ENCODE assay signal across 8 cellular contexts in the genomic region with DNA sequence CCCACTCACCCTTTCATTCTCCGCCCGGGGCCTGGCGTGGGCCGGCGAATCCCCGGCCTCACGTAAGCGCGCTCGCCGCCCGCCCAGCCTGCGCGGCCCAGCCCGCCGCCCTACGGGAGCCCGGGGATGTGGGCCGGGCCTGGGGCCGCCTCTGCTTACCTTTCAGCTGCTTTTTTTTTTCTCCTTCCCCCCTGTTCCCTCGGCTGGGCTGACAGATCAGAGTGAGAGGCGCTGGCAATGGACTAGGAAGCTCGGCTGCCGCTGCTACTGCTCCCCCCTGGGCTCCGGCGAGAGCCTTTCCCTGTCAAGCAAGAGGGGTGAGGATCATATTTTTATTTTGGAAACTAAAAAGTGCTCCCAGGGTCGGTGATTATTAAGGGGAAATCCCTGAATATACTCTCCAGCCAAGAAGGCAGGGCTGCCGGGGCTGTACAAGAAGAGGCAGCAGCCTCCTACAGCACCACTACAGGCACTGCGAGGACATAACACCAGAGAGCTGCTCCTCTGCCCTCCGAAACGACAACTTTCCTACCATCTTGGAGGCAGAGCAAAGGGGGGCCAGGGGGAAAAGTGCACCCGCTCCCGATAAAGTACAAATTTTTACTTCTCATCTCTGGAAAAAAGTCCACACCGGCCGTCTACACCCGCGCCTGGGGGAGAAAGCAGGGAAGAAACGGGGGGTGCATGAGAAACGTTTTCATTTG. TPM values are rescaled to one million over a fixed set of nuclear protein-coding genes. Genes with fewer than 3 reads are reported as not detected.
A peak's percentile ranks its signal among the peaks of the same experiment; 100 is the strongest.
DNase-seq lines count a peak whose midpoint lies in the region; ATAC-seq and TF ChIP-seq lines count a peak whose summit lies in the region.

A gene with protein sequence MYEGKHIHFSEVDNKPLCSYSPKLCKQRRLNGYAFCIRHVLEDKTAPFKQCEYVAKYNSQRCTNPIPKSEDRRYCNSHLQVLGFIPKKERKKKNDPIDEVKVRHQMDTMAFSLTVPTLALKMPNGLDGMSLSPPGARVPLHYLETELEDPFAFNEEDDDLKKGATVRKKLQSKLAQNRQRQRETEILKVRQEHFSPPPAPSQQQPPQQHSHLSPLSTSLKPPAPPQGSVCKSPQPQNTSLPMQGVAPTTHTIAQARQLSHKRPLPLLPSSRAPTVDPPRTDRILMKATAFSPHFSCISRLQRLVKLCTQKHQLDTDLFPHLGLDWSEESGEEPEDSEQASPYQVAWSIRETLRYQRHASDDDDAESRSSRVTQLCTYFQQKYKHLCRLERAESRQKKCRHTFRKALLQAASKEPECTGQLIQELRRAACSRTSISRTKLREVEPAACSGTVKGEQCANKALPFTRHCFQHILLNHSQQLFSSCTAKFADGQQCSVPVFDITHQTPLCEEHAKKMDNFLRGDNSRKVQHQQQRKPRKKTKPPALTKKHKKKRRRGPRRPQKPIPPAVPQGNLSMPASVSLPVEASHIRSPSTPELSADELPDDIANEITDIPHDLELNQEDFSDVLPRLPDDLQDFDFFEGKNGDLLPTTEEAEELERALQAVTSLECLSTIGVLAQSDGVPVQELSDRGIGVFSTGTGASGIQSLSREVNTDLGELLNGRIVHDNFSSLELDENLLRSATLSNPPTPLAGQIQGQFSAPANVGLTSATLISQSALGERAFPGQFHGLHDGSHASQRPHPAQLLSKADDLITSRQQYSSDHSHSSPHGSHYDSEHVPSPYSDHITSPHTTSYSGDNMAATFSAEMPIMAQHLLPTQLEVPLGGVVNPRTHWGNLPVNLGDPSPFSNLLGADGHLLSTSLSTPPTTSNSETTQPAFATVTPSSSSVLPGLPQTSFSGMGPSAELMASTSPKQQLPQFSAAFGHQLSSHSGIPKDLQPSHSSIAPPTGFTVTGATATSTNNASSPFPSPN (minus strand): TSS at position 433 of the 704 bp plus-strand sequence. CDS start 23,158 bp downstream, outside the sequence.

- peak within 1 kb of the TSS; percentile 92 for H3K4me3 ChIP-seq in GM12865 (ENCODE audit: low read depth, low read length)
- H3K4me3 ChIP-seq in adipocyte (ENCODE audit: low read length), result peak within 1 kb of the TSS; percentile 85
- peak within 1 kb of the TSS; percentile 80 to 82 for H3K4me3 ChIP-seq in prostate gland
- H3K4me3 ChIP-seq in urinary bladder (ENCODE audit: low read depth, low read length), result peak within 1 kb of the TSS; percentile 94

- H3K4me1 ChIP-seq in adipocyte (ENCODE audit: control insufficient read depth, insufficient read depth, low read length) (peaks cover 20% of the 10 kb centered on the region), prostate gland (replicated peaks) (no peaks in the 10 kb centered on the region), urinary bladder (ENCODE audit: insufficient read depth) (no peaks in the 10 kb centered on the region)

- H3K36me3 ChIP-seq in adipocyte (ENCODE audit: control insufficient read depth, insufficient read depth, low read length, severe bottlenecking) (no peaks in the 10 kb centered on the region), prostate gland (no peaks in the 10 kb centered on the region), urinary bladder (ENCODE audit: insufficient read depth) (no peaks in the 10 kb centered on the region)

- under 1% methylated on average over 38 of the region's 39 CpGs for WGBS in prostate gland
- WGBS in urinary bladder, result under 1% methylated on average over 39 of the region's 39 CpGs

- peak; percentile 60 for TF ChIP-seq POLR2A in prostate gland (IDR thresholded peaks at IDR 0.05)

- H3K9ac ChIP-seq in adipocyte (ENCODE audit: low read length), result peak within 1 kb of the TSS; percentile 100

- peak within 1 kb of the TSS; percentile 99 to 100 for H3K27ac ChIP-seq in prostate gland
- peak within 1 kb of the TSS; percentile 99 for H3K27ac ChIP-seq in urinary bladder (ENCODE audit: low read depth)

- intact Hi-C loops in left cardiac atrium (cut with DNase I), result no loop called here
- intact Hi-C loops in prostate gland (cut with DNase I), result no loop called here

- ATAC-seq in HG02610 (IDR thresholded peaks at IDR 0.05; ENCODE audit: unreplicated experiment) (peak; percentile 87), left cardiac atrium (peak; percentile 81 to 90)

- H3K9me3 ChIP-seq in adipocyte (ENCODE audit: control insufficient read depth, low read length), result no peaks in the 10 kb centered on the region
- no peaks in the 10 kb centered on the region for H3K9me3 ChIP-seq in prostate gland

- DNase-seq in GM12865 (ENCODE audit: low read depth) (peak; percentile 93), NCI-H1092 (lab: John Stamatoyannopoulos, UW) (peak; percentile 68), SW480 (ENCODE audit: low spot score) (peak; percentile 91), adipocyte (ENCODE audit: low read depth) (peak; percentile 92), left cardiac atrium (peak; percentile 80), prostate gland (ENCODE audit: low spot score) (peak; percentile 78)

- H3K27me3 ChIP-seq in adipocyte (replicated peaks; ENCODE audit: control insufficient read depth, insufficient read depth, low read length), result no peaks in the 10 kb centered on the region
- H3K27me3 ChIP-seq in prostate gland (replicated peaks; ENCODE audit: insufficient read depth), result no peaks in the 10 kb centered on the region

- TF ChIP-seq CTCF in GM12865 (IDR thresholded peaks at IDR 0.05; ENCODE audit: insufficient read depth, low read depth, low read length, missing control alignments) (peak; percentile 64), prostate gland (IDR thresholded peaks at IDR 0.05) (peak in 2 of 4 experiments; percentile 47 to 57)

RNA-seq across cellular contexts. Expression of the gene that starts here (rescaled TPM):
- total RNA-seq in left cardiac atrium (10 to 100 TPM; 10.8 to 15.1 TPM), prostate gland (10 to 100 TPM; 11.7 to 32.8 TPM), urinary bladder (30.0 TPM)
- polyA plus RNA-seq in urinary bladder, result 2.2 TPM

Comparison
In these comparisons a context has a peak if more than half of its experiments do, and no peak if none do; other contexts are left out.
1. Peak in every context shown above with its lines: DNase-seq, ATAC-seq, H3K4me3 ChIP-seq and H3K27ac ChIP-seq.